Comparison of ENCODE assay signal across 11 cellular contexts in the genomic region with DNA sequence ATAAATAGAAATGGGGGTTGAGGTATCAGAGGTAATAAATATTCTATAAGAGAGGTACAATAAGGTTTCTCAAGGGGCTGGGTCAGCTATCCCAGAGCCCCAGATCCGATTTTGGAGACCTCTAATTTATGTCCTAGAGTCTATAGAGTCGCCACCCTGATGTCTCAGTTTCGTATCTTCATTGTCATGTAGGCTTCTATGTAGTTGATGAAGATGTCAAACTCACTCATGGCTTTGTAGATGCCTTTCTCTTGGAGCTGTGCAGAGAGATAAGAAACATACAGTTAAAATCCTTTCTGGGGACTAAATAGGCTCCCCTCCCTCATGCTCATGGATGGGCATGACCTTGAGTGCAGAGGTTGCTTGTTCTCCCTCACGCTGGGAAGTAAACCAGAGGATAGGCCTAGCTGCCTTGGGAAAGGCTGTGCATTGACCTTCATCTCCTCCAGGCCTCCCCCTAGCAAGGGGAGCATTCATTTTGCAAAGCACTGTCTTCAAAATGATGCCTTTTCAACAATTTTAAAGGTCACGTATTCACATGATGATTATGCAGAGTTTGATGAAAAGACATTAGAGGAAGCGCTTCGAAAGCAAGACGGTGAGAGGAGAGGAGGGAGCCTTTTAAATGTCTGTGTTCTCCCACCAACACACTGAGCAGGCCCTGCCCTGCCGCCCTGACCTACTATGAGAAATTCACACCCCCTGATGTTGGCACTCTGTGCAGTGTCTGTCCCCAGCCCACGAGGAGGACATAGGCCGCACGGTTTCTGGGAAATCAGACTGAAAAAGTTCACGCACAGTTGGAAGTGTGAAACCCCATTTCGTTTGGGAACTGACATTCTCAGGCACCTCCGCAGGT. TPM values are rescaled to one million over a fixed set of nuclear protein-coding genes. Genes with fewer than 3 reads are reported as not detected.
DNase-seq lines count a peak whose midpoint lies in the region; ATAC-seq and TF ChIP-seq lines count a peak whose summit lies in the region.
"Had no signal": no experiment of that assay in that cellular context is flagged by ENCODE, and none has a peak within 500 bp of the region (broad histone marks: within the 10 kb centered on the region; RNA-seq: fewer than 3 reads in every experiment).

No MANE protein-coding gene starts in this region.

- H3K27me3 Mint-ChIP-seq in CD4-positive, CD25-positive, alpha-beta regulatory T cell, result no peaks in the 10 kb centered on the region
- H3K27me3 Mint-ChIP-seq in activated CD8-positive, alpha-beta T cell treated with anti-CD3 and anti-CD28 coated beads, Interleukin-2, amount 10 ng/mL, durations not matched to agents 7 days and 5 days (ENCODE audit: low read depth), result peaks cover 32% of the 10 kb centered on the region
- peaks cover 41% of the 10 kb centered on the region for H3K27me3 Mint-ChIP-seq in MCF 10A (ENCODE audit: insufficient read depth, unreplicated experiment)
- peaks cover 23% of the 10 kb centered on the region for H3K27me3 Mint-ChIP-seq in progenitor cell of endocrine pancreas

- H3K36me3 ChIP-seq in CD4-positive, CD25-positive, alpha-beta regulatory T cell (ENCODE audit: control insufficient read depth, insufficient read depth, low read length), result no peaks in the 10 kb centered on the region

- no peaks in the 10 kb centered on the region for H3K36me3 Mint-ChIP-seq in CD4-positive, CD25-positive, alpha-beta regulatory T cell
- peaks cover 9% of the 10 kb centered on the region for H3K36me3 Mint-ChIP-seq in activated CD8-positive, alpha-beta T cell treated with anti-CD3 and anti-CD28 coated beads, Interleukin-2, amount 10 ng/mL, durations not matched to agents 7 days and 5 days (ENCODE audit: low read depth)
- no peaks in the 10 kb centered on the region for H3K36me3 Mint-ChIP-seq in MCF 10A (ENCODE audit: insufficient read depth, unreplicated experiment)
- H3K36me3 Mint-ChIP-seq in progenitor cell of endocrine pancreas (ENCODE audit: insufficient read depth), result no peaks in the 10 kb centered on the region
- H3K36me3 Mint-ChIP-seq: brain had no signal

- no peak for ATAC-seq in CD4-positive, CD25-positive, alpha-beta regulatory T cell (ENCODE audit: low read depth in 2 of 2)
- ATAC-seq in GM19035 (IDR thresholded peaks at IDR 0.05; ENCODE audit: unreplicated experiment) (peak; percentile 12), HG02970 (IDR thresholded peaks at IDR 0.05; ENCODE audit: low FRiP score, unreplicated experiment) (peak; percentile 1)
- ATAC-seq in activated CD8-positive, alpha-beta T cell treated with anti-CD3 and anti-CD28 coated beads, Interleukin-2, amount 10 ng/mL, durations not matched to agents 7 days and 5 days, result peak; percentile 2

- no peaks in the 10 kb centered on the region for H3K27me3 ChIP-seq in CD4-positive, CD25-positive, alpha-beta regulatory T cell (ENCODE audit: control insufficient read depth, insufficient read depth, low read length)

- H3K4me1 Mint-ChIP-seq in CD4-positive, CD25-positive, alpha-beta regulatory T cell, result peaks cover 29 to 88% (median 65%) of the 10 kb centered on the region in 4 donors
- peaks cover 83% of the 10 kb centered on the region for H3K4me1 Mint-ChIP-seq in activated CD8-positive, alpha-beta T cell treated with anti-CD3 and anti-CD28 coated beads, Interleukin-2, amount 10 ng/mL, durations not matched to agents 7 days and 5 days (ENCODE audit: low read depth)
- H3K4me1 Mint-ChIP-seq in MCF 10A (ENCODE audit: insufficient read depth, unreplicated experiment) (no peaks in the 10 kb centered on the region), progenitor cell of endocrine pancreas (ENCODE audit: low read depth) (peaks cover 30% of the 10 kb centered on the region)

- intact Hi-C loops in MCF 10A (cut with micrococcal nuclease), result no loop called here

- no peaks in the 10 kb centered on the region for H3K9me3 ChIP-seq in CD4-positive, CD25-positive, alpha-beta regulatory T cell (ENCODE audit: control insufficient read depth in 2 of 2, low read length in 2 of 2)

- peaks cover 76% of the 10 kb centered on the region for H3K4me1 ChIP-seq in CD4-positive, CD25-positive, alpha-beta regulatory T cell (ENCODE audit: control insufficient read depth, insufficient read depth, low read length, poor library complexity, severe bottlenecking)

- POLR2A ChIA-PET in activated CD8-positive, alpha-beta T cell treated with anti-CD3 and anti-CD28 coated beads, Interleukin-2, amount 10 ng/mL, durations not matched to agents 7 days and 5 days (lab: Charles Lee), result interaction anchor here (1.1 to 2.2 kb wide), 3 partner anchors 7 to 29 kb away, joined by 3 to 8 read pairs (median 3); no protein-coding TSS in a partner anchor
- POLR2A ChIA-PET in MCF 10A (lab: Yijun Ruan, JAX), result interaction anchor here (0.9 to 1.2 kb wide), 4 partner anchors 8 to 27 kb away, joined by 3 to 4 read pairs (median 4); no protein-coding TSS in a partner anchor

- peak overlapping the region; percentile 12 to 88 (median 87) for H3K27ac Mint-ChIP-seq in CD4-positive, CD25-positive, alpha-beta regulatory T cell
- H3K27ac Mint-ChIP-seq in activated CD8-positive, alpha-beta T cell treated with anti-CD3 and anti-CD28 coated beads, Interleukin-2, amount 10 ng/mL, durations not matched to agents 7 days and 5 days, result peak overlapping the region; percentile 18
- no peak overlapping the region for H3K27ac Mint-ChIP-seq in MCF 10A (ENCODE audit: low read depth, unreplicated experiment)
- H3K27ac Mint-ChIP-seq in progenitor cell of endocrine pancreas, result no peak overlapping the region

- no peaks in the 10 kb centered on the region for H3K9me3 Mint-ChIP-seq in CD4-positive, CD25-positive, alpha-beta regulatory T cell
- peaks cover 5% of the 10 kb centered on the region for H3K9me3 Mint-ChIP-seq in activated CD8-positive, alpha-beta T cell treated with anti-CD3 and anti-CD28 coated beads, Interleukin-2, amount 10 ng/mL, durations not matched to agents 7 days and 5 days (ENCODE audit: insufficient read depth)
- H3K9me3 Mint-ChIP-seq in MCF 10A (ENCODE audit: unreplicated experiment), result no peaks in the 10 kb centered on the region
- H3K9me3 Mint-ChIP-seq in progenitor cell of endocrine pancreas (ENCODE audit: low read depth), result no peaks in the 10 kb centered on the region

- peak overlapping the region; percentile 47 for H3K27ac ChIP-seq in CD4-positive, CD25-positive, alpha-beta regulatory T cell (ENCODE audit: insufficient read depth, low read length, poor library complexity, severe bottlenecking)
- H3K27ac ChIP-seq: GM23248 had no signal

- H3K4me3 ChIP-seq in CD4-positive, CD25-positive, alpha-beta regulatory T cell (ENCODE audit: low read depth, low read length), result peak overlapping the region; percentile 8
- H3K4me3 ChIP-seq: GM23248 had no signal

- TF ChIP-seq CTCF in MCF 10A (IDR thresholded peaks at IDR 0.05; ENCODE audit: unreplicated experiment), result no peak
- TF ChIP-seq CTCF in progenitor cell of endocrine pancreas (IDR thresholded peaks at IDR 0.05; ENCODE audit: unreplicated experiment), result no peak

- DNase-seq in CD4-positive, CD25-positive, alpha-beta regulatory T cell, result no peak
- no peak for DNase-seq in activated CD8-positive, alpha-beta T cell treated with anti-CD3 and anti-CD28 coated beads, Interleukin-2, amount 10 ng/mL, durations not matched to agents 7 days and 5 days
- DNase-seq in stimulated activated CD4-positive, alpha-beta T cell treated with anti-CD3 and anti-CD28 coated beads, Interleukin-4, amount 100 ng/mL, for 4 hours, result no peak
- DNase-seq in MCF 10A (ENCODE audit: unreplicated experiment), result no peak
- DNase-seq in NCI-H187 (lab: John Stamatoyannopoulos, UW), result no peak
- DNase-seq in progenitor cell of endocrine pancreas (ENCODE audit: low spot score, unreplicated experiment), result no peak
- DNase-seq: AML-193, GM23248 had no signal

- no TSS peak for BruUV-seq in MCF 10A (replicated peaks; lab: Mats Ljungman, UMichigan)

- CTCF ChIA-PET in activated CD8-positive, alpha-beta T cell treated with anti-CD3 and anti-CD28 coated beads, Interleukin-2, amount 10 ng/mL, durations not matched to agents 7 days and 5 days (lab: Charles Lee), result interaction anchor here (0.7 to 8.8 kb wide), 25 partner anchors 8 to 214 kb away, joined by 3 to 118 read pairs (median 5); a partner anchor contains a TSS
- CTCF ChIA-PET in MCF 10A (lab: Yijun Ruan, JAX), result interaction anchor here (0.5 to 6.9 kb wide), 15 partner anchors 8 to 229 kb away, joined by 3 to 28 read pairs (median 4); no protein-coding TSS in a partner anchor

- H3K4me3 Mint-ChIP-seq in CD4-positive, CD25-positive, alpha-beta regulatory T cell, result peak overlapping the region; percentile 23 to 79 (median 52)
- peak overlapping the region; percentile 4 for H3K4me3 Mint-ChIP-seq in activated CD8-positive, alpha-beta T cell treated with anti-CD3 and anti-CD28 coated beads, Interleukin-2, amount 10 ng/mL, durations not matched to agents 7 days and 5 days
- H3K4me3 Mint-ChIP-seq in MCF 10A (ENCODE audit: unreplicated experiment), result no peak overlapping the region
- H3K4me3 Mint-ChIP-seq in progenitor cell of endocrine pancreas (ENCODE audit: low read depth), result no peak overlapping the region
- H3K4me3 Mint-ChIP-seq: brain had no signal

RNA-seq across cellular contexts. Expression of a gene that starts 1.9 kb away (rescaled TPM):
- not detected for total RNA-seq in CD4-positive, CD25-positive, alpha-beta regulatory T cell
- polyA plus RNA-seq in CD4-positive, CD25-positive, alpha-beta regulatory T cell, result not detected
- total RNA-seq in activated CD8-positive, alpha-beta T cell treated with anti-CD3 and anti-CD28 coated beads, Interleukin-2, amount 10 ng/mL, durations not matched to agents 7 days and 5 days, result not detected
- total RNA-seq in MCF 10A (2022) (not detected in 2 replicates), progenitor cell of endocrine pancreas (not detected in 2 replicates)
- total RNA-seq: GM23248 had no signal
- polyA plus RNA-seq: GM23248 had no signal

RNA-seq across cellular contexts. Expression of a gene that starts 3.6 kb away (rescaled TPM):
- total RNA-seq in CD4-positive, CD25-positive, alpha-beta regulatory T cell, result 7.0 TPM
- 1 to 10 TPM in 2 of 4 donors, under 1 TPM in 2; 0.60 to 4.4 (median 2.0) TPM for polyA plus RNA-seq in CD4-positive, CD25-positive, alpha-beta regulatory T cell
- under 1 TPM in 1 of 2 experiments, not detected in 1; 0.32 TPM for total RNA-seq in activated CD8-positive, alpha-beta T cell treated with anti-CD3 and anti-CD28 coated beads, Interleukin-2, amount 10 ng/mL, durations not matched to agents 7 days and 5 days
- not detected in 2 replicates for total RNA-seq in MCF 10A (2022)
- total RNA-seq in progenitor cell of endocrine pancreas, result not detected in 2 replicates
- total RNA-seq: GM23248 had no signal
- polyA plus RNA-seq: GM23248 had no signal

Comparison
In these comparisons a context has a peak if more than half of its experiments do, and no peak if none do; other contexts are left out.
1. ATAC-seq: peak in GM19035 (single experiment), HG02970 (single experiment) and activated CD8-positive, alpha-beta T cell treated with anti-CD3 and anti-CD28 coated beads, Interleukin-2, amount 10 ng/mL, durations not matched to agents 7 days and 5 days (single experiment); none in CD4-positive, CD25-positive, alpha-beta regulatory T cell (0 of 2).
2. H3K27ac Mint-ChIP-seq: peak in CD4-positive, CD25-positive, alpha-beta regulatory T cell (3 of 3) and activated CD8-positive, alpha-beta T cell treated with anti-CD3 and anti-CD28 coated beads, Interleukin-2, amount 10 ng/mL, durations not matched to agents 7 days and 5 days (single experiment); none in MCF 10A (single experiment) and progenitor cell of endocrine pancreas (single experiment).
3. H3K4me3 Mint-ChIP-seq: peak in CD4-positive, CD25-positive, alpha-beta regulatory T cell (4 of 4) and activated CD8-positive, alpha-beta T cell treated with anti-CD3 and anti-CD28 coated beads, Interleukin-2, amount 10 ng/mL, durations not matched to agents 7 days and 5 days (single experiment); none in MCF 10A (single experiment) and progenitor cell of endocrine pancreas (single experiment).